ENCODE assay signal across 24 cellular contexts in the genomic region with DNA sequence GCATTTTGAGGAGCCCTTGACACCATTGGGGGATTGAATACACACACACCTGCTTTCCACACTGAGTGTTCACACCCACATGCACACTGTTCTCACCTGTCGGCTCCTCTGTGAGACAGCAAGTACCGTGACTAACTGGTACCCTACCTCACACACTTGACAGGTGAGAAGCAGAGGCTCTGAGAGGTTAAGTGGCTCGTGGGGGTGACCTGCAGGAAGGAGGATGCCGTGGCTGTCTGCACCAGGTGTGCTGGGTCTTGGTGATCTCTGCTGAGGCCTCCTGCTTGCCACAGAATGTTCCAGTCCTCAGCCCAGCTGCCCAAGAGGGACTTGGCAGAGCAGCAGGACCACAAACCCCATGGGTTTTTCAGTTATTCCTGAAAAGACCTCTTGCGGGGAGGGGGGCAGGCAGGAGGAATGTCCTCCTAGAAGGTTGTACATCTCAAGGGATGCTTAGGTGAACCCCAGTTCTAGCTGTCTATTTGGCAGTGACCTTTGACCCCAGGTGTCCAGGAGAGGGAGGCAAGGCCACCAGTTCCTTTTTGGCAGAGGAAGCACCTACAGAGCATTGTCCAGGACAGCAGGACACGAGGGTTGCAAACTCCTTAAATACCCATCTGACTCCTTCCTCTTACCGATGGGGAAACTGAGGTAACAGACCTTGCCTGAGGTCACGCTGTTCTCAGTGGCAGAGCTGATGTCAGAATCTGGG.
A peak's percentile ranks its signal among the peaks of the same experiment; 100 is the strongest.
DNase-seq lines count a peak whose midpoint lies in the region; ATAC-seq, FAIRE-seq and TF ChIP-seq lines count a peak whose summit lies in the region.
"Had no signal": no experiment of that assay in that cellular context is flagged by ENCODE, and none has a peak within 500 bp of the region (broad histone marks: within the 10 kb centered on the region; RNA-seq: fewer than 3 reads in every experiment).

No MANE protein-coding gene starts in this region.

- CTCF ChIA-PET in H1 (lab: Charles Lee; ENCODE audit: partially characterized antibody), result no interaction called here

- no peak overlapping the region for H4K8ac ChIP-seq in H1 (ENCODE audit: extremely low read depth, insufficient read depth, low read length)

- no peak overlapping the region for H2AFZ ChIP-seq in H1 (ENCODE audit: low read length)
- H2AFZ ChIP-seq: GM23248 had no signal

- no peak overlapping the region for H2BK12ac ChIP-seq in H1 (ENCODE audit: low read depth, low read length)

- no peaks in the 10 kb centered on the region for H3K36me3 Mint-ChIP-seq in stimulated activated effector memory CD8-positive, alpha-beta T cell treated with anti-CD3 and anti-CD28 coated beads, Interleukin-12 subunit alpha, Interleukin-12 subunit beta, amount 100 ng/mL, for 72 hours
- no peaks in the 10 kb centered on the region for H3K36me3 Mint-ChIP-seq in activated T-helper 1 cell treated with anti-CD3 and anti-CD28 coated beads, Interleukin-12 subunit alpha, Interleukin-12 subunit beta, Interleukin-2, Interleukin-4 antibody, amounts not matched to agents 30 ng/mL and 10 ng/mL and 1 ng/mL, durations not matched to agents 14 hours and 24 hours and 36 hours (ENCODE audit: low read depth)
- H3K36me3 Mint-ChIP-seq: CD4-positive, CD25-positive, alpha-beta regulatory T cell had no signal

- H2BK5ac ChIP-seq in H1 (ENCODE audit: low read depth, low read length), result no peak overlapping the region; the same call in 1 of the 2 replicates

- H3K27me3 ChIP-seq in BLaER1 (no peaks in the 10 kb centered on the region), H1 (replicated peaks in 1 of 4; ENCODE audit: control insufficient read depth in 3 of 4, extremely low read depth in 1 of 4, insufficient read depth in 3 of 4, low read length in 3 of 4) (no peaks in the 10 kb centered on the region)
- H3K27me3 ChIP-seq: SJCRH30 had no signal

- no peaks in the 10 kb centered on the region for H3K23me2 ChIP-seq in H1 (ENCODE audit: low read depth, low read length)

- no peak overlapping the region for H4K91ac ChIP-seq in H1 (replicated peaks; ENCODE audit: insufficient read length, low read length)

- 88% methylated on average over 7 of the region's 8 CpGs; no CpG with 5 or more reads in 1 of the 2 experiments for WGBS in H1 (ENCODE audit: extremely low coverage in 1 of 2, insufficient coverage in 1 of 2, insufficient read length in 1 of 2, insufficient replicate concordance in 2 of 2, low coverage in 1 of 2, low lambda C conversion rate in 2 of 2, missing lambda C conversion rate in 1 of 2), 2 experiments

- intact Hi-C loops in activated T-helper 1 cell treated with anti-CD3 and anti-CD28 coated beads, Interleukin-12 subunit alpha, Interleukin-12 subunit beta, Interleukin-2, Interleukin-4 antibody, amounts not matched to agents 30 ng/mL and 10 ng/mL and 1 ng/mL, durations not matched to agents 14 hours and 24 hours and 36 hours (cut with micrococcal nuclease), result no loop called here

- TF ChIP-seq POLR2A in H1 (IDR thresholded peaks at IDR 0.05; ENCODE audit: control extremely low read depth in 1 of 2, low read depth in 2 of 2, low read length in 2 of 2), result no peak

- H3K4me1 ChIP-seq in BLaER1, result peaks cover 11% of the 10 kb centered on the region
- no peaks in the 10 kb centered on the region for H3K4me1 ChIP-seq in H1 (replicated peaks in 1 of 4; ENCODE audit: control insufficient read depth in 3 of 4, insufficient read depth in 4 of 4, low read length in 3 of 4)
- H3K4me1 ChIP-seq: SJCRH30 had no signal

- no peaks in the 10 kb centered on the region for H3K4me1 Mint-ChIP-seq in stimulated activated effector memory CD8-positive, alpha-beta T cell treated with anti-CD3 and anti-CD28 coated beads, Interleukin-12 subunit alpha, Interleukin-12 subunit beta, amount 100 ng/mL, for 72 hours
- H3K4me1 Mint-ChIP-seq in activated T-helper 1 cell treated with anti-CD3 and anti-CD28 coated beads, Interleukin-12 subunit alpha, Interleukin-12 subunit beta, Interleukin-2, Interleukin-4 antibody, amounts not matched to agents 30 ng/mL and 10 ng/mL and 1 ng/mL, durations not matched to agents 14 hours and 24 hours and 36 hours (ENCODE audit: low read depth), result no peaks in the 10 kb centered on the region
- H3K4me1 Mint-ChIP-seq: CD4-positive, CD25-positive, alpha-beta regulatory T cell had no signal

- no peak overlapping the region for H2BK20ac ChIP-seq in H1 (ENCODE audit: low read length)

- no peak overlapping the region for H3K23ac ChIP-seq in H1 (ENCODE audit: insufficient read length)

- no peak for ATAC-seq in stimulated activated effector memory CD8-positive, alpha-beta T cell treated with anti-CD3 and anti-CD28 coated beads, Interleukin-12 subunit alpha, Interleukin-12 subunit beta, amount 100 ng/mL, for 72 hours
- ATAC-seq: GM12878, PC-3 had no signal

- H2BK15ac ChIP-seq in H1 (ENCODE audit: low read length), result no peak overlapping the region

- no peak overlapping the region for H3K9ac ChIP-seq in BLaER1
- H3K9ac ChIP-seq in H1 (replicated peaks in 1 of 4; ENCODE audit: extremely low read depth in 1 of 4, low read depth in 3 of 4, low read length in 3 of 4), result no peak overlapping the region
- H3K9ac ChIP-seq: GM23248 had no signal

- no peak overlapping the region for H3K56ac ChIP-seq in H1 (replicated peaks; ENCODE audit: insufficient read length, low read depth, low read length)

- no peak for TF ChIP-seq RAD21 in H1 (IDR thresholded peaks at IDR 0.05 in 1 of 2, conservative IDR thresholded peaks at IDR 0.05 in 1 of 2; ENCODE audit: low read depth in 2 of 2, low read length in 2 of 2)

- no peaks in the 10 kb centered on the region for H3K79me2 ChIP-seq in H1 (ENCODE audit: control insufficient read depth in 1 of 2, insufficient read depth in 2 of 2, low read length in 2 of 2)

- no peak overlapping the region for H3K27ac ChIP-seq in BLaER1
- no peak overlapping the region for H3K27ac ChIP-seq in H1 (ENCODE audit: low read depth, low read length)
- H3K27ac ChIP-seq: 22Rv1, GM23248, RWPE1, SJCRH30 had no signal

- H3K4me3 ChIP-seq in BLaER1, result no peak overlapping the region
- H3K4me3 ChIP-seq in H1 (ENCODE audit: extremely low read depth in 1 of 4, insufficient read depth in 2 of 4, low read depth in 3 of 4, low read length in 4 of 4), result no peak overlapping the region
- H3K4me3 ChIP-seq: GM12878, GM23248, SJCRH30 had no signal

- H3K4me3 Mint-ChIP-seq in stimulated activated effector memory CD8-positive, alpha-beta T cell treated with anti-CD3 and anti-CD28 coated beads, Interleukin-12 subunit alpha, Interleukin-12 subunit beta, amount 100 ng/mL, for 72 hours, result no peak overlapping the region
- H3K4me3 Mint-ChIP-seq in activated T-helper 1 cell treated with anti-CD3 and anti-CD28 coated beads, Interleukin-12 subunit alpha, Interleukin-12 subunit beta, Interleukin-2, Interleukin-4 antibody, amounts not matched to agents 30 ng/mL and 10 ng/mL and 1 ng/mL, durations not matched to agents 14 hours and 24 hours and 36 hours, result no peak overlapping the region
- H3K4me3 Mint-ChIP-seq: CD4-positive, CD25-positive, alpha-beta regulatory T cell had no signal

- TF ChIP-seq CTCF in H1 (IDR thresholded peaks at IDR 0.05; ENCODE audit: control extremely low read depth in 1 of 3, insufficient read depth in 1 of 3, low read depth in 1 of 3, low read length in 3 of 3), result no peak

- H3K9me3 Mint-ChIP-seq in stimulated activated effector memory CD8-positive, alpha-beta T cell treated with anti-CD3 and anti-CD28 coated beads, Interleukin-12 subunit alpha, Interleukin-12 subunit beta, amount 100 ng/mL, for 72 hours, result peaks cover 5% of the 10 kb centered on the region
- peaks cover 16% of the 10 kb centered on the region for H3K9me3 Mint-ChIP-seq in activated T-helper 1 cell treated with anti-CD3 and anti-CD28 coated beads, Interleukin-12 subunit alpha, Interleukin-12 subunit beta, Interleukin-2, Interleukin-4 antibody, amounts not matched to agents 30 ng/mL and 10 ng/mL and 1 ng/mL, durations not matched to agents 14 hours and 24 hours and 36 hours

- H4K20me1 ChIP-seq in BLaER1 (no peaks in the 10 kb centered on the region), H1 (replicated peaks in 1 of 2; ENCODE audit: control insufficient read depth in 1 of 2, insufficient read depth in 2 of 2, low read length in 2 of 2) (peaks cover 0 to 1% of the 10 kb centered on the region in 2 experiments)

- H3K18ac ChIP-seq in H1 (ENCODE audit: extremely low read depth, low read length), result no peak overlapping the region

- FAIRE-seq in H1 (lab: Jason Lieb, UNC), result no peak
- FAIRE-seq: GM12878, HTR-8/SVneo had no signal

- H3K9me3 ChIP-seq in BLaER1 (peaks cover 33% of the 10 kb centered on the region), H1 (ENCODE audit: insufficient read depth in 2 of 2, low read depth in 1 of 2, low read length in 1 of 2) (peaks cover 8 to 17% of the 10 kb centered on the region in 2 experiments; a peak in 3 of 4 replicates)
- H3K9me3 ChIP-seq: SJCRH30 had no signal

- POLR2A ChIA-PET in H1 (lab: Charles Lee; ENCODE audit: partially characterized antibody), result no interaction called here

- H2BK120ac ChIP-seq in H1 (replicated peaks; ENCODE audit: low read depth, low read length), result no peak overlapping the region

- no peak for TF ChIP-seq EP300 in H1 (IDR thresholded peaks at IDR 0.05; ENCODE audit: borderline replicate concordance in 1 of 2, low read depth in 2 of 2, low read length in 2 of 2)

- H3K36me3 ChIP-seq in BLaER1 (no peaks in the 10 kb centered on the region), H1 (ENCODE audit: control insufficient read depth in 2 of 4, insufficient read depth in 4 of 4, low read length in 3 of 4) (peaks cover 0 to 5% (median 0%) of the 10 kb centered on the region in 4 experiments; a peak in 1 of 8 replicates)
- H3K36me3 ChIP-seq: SJCRH30 had no signal

- H2AK5ac ChIP-seq in H1 (ENCODE audit: low read depth, low read length), result peak overlapping the region; percentile 86; the same call in 1 of the 2 replicates

- H3K4me2 ChIP-seq in BLaER1, result peak overlapping the region; percentile 54
- no peak overlapping the region for H3K4me2 ChIP-seq in H1 (ENCODE audit: insufficient read depth in 1 of 2, low read depth in 2 of 2, low read length in 2 of 2)

- H3K79me1 ChIP-seq in H1 (ENCODE audit: low read depth, low read length), result no peaks in the 10 kb centered on the region

- H3K27ac Mint-ChIP-seq in stimulated activated effector memory CD8-positive, alpha-beta T cell treated with anti-CD3 and anti-CD28 coated beads, Interleukin-12 subunit alpha, Interleukin-12 subunit beta, amount 100 ng/mL, for 72 hours, result no peak overlapping the region
- H3K27ac Mint-ChIP-seq in activated T-helper 1 cell treated with anti-CD3 and anti-CD28 coated beads, Interleukin-12 subunit alpha, Interleukin-12 subunit beta, Interleukin-2, Interleukin-4 antibody, amounts not matched to agents 30 ng/mL and 10 ng/mL and 1 ng/mL, durations not matched to agents 14 hours and 24 hours and 36 hours, result no peak overlapping the region
- H3K27ac Mint-ChIP-seq: CD4-positive, CD25-positive, alpha-beta regulatory T cell had no signal

- H4K5ac ChIP-seq in H1 (ENCODE audit: insufficient read length, low read depth, low read length), result no peak overlapping the region

- DNase-seq in NCI-H1105 treated with DMSO at 0.1 percent for 48 hours (lab: John Stamatoyannopoulos, UW), result peak; percentile 6
- no peak for DNase-seq in NCI-H1105 (lab: John Stamatoyannopoulos, UW)
- peak; percentile 57 for DNase-seq in NCI-H345 (lab: John Stamatoyannopoulos, UW)
- peak in 1 of 2 experiments; percentile 41 for DNase-seq in H1 (ENCODE audit: low read depth in 1 of 2, low spot score in 2 of 2)
- DNase-seq in SHP77 treated with DMSO at 0.1 percent for 48 hours (lab: John Stamatoyannopoulos, UW), result no peak
- DNase-seq in stimulated activated effector memory CD8-positive, alpha-beta T cell treated with anti-CD3 and anti-CD28 coated beads, Interleukin-12 subunit alpha, Interleukin-12 subunit beta, amount 100 ng/mL, for 72 hours (ENCODE audit: low spot score in 2 of 2), result no peak
- DNase-seq in activated T-helper 1 cell treated with anti-CD3 and anti-CD28 coated beads, Interleukin-12 subunit alpha, Interleukin-12 subunit beta, Interleukin-2, Interleukin-4 antibody, amounts not matched to agents 30 ng/mL and 10 ng/mL and 1 ng/mL, durations not matched to agents 14 hours and 24 hours and 36 hours (ENCODE audit: low spot score), result no peak
- DNase-seq: CD4-positive, CD25-positive, alpha-beta regulatory T cell; DMS153; EL; GM23248; HCEC 1CT; IMR-90; NCI-H146; NCI-H2171 treated with DMSO at 0.1 percent for 48 hours; NCI-H510A; NCI-H82; PC-3; SJCRH30 had no signal

- H3K14ac ChIP-seq in H1 (ENCODE audit: insufficient read length), result no peak overlapping the region

- peaks cover 3% of the 10 kb centered on the region for H3K27me3 Mint-ChIP-seq in activated T-helper 1 cell treated with anti-CD3 and anti-CD28 coated beads, Interleukin-12 subunit alpha, Interleukin-12 subunit beta, Interleukin-2, Interleukin-4 antibody, amounts not matched to agents 30 ng/mL and 10 ng/mL and 1 ng/mL, durations not matched to agents 14 hours and 24 hours and 36 hours (ENCODE audit: insufficient read depth)

- H3K4ac ChIP-seq in H1 (replicated peaks; ENCODE audit: insufficient read length, low read depth, low read length), result no peak overlapping the region

Comparison
In these comparisons a context has a peak if more than half of its experiments do, and no peak if none do; other contexts are left out.
1. DNase-seq: peak in NCI-H1105 treated with DMSO at 0.1 percent for 48 hours (single experiment) and NCI-H345 (single experiment); none in NCI-H1105 (single experiment), SHP77 treated with DMSO at 0.1 percent for 48 hours (single experiment), stimulated activated effector memory CD8-positive, alpha-beta T cell treated with anti-CD3 and anti-CD28 coated beads, Interleukin-12 subunit alpha, Interleukin-12 subunit beta, amount 100 ng/mL, for 72 hours (0 of 2) and activated T-helper 1 cell treated with anti-CD3 and anti-CD28 coated beads, Interleukin-12 subunit alpha, Interleukin-12 subunit beta, Interleukin-2, Interleukin-4 antibody, amounts not matched to agents 30 ng/mL and 10 ng/mL and 1 ng/mL, durations not matched to agents 14 hours and 24 hours and 36 hours (single experiment).